In genomic region chr9:130286781-130287428, GRCh38 we compare ENCODE assay signal across 25 cellular contexts. TPM values are rescaled to one million over a fixed set of nuclear protein-coding genes. Genes with fewer than 3 reads are reported as not detected.
DNase-seq lines count a peak whose midpoint lies in the region; ATAC-seq and TF ChIP-seq lines count a peak whose summit lies in the region.
"Had no signal": no experiment of that assay in that cellular context is flagged by ENCODE, and none has a peak within 500 bp of the region (broad histone marks: within the 10 kb centered on the region; RNA-seq: fewer than 3 reads in every experiment).

No MANE protein-coding gene starts in this region.

- TF ChIP-seq CTCF in left ventricle myocardium inferior (IDR thresholded peaks at IDR 0.05; ENCODE audit: borderline replicate concordance) (no peak), upper lobe of right lung (IDR thresholded peaks at IDR 0.05) (no peak)

- no peak overlapping the region for H2AFZ ChIP-seq in neuronal stem cell (ENCODE audit: low read length)

- peak overlapping the region; percentile 18 for H2BK15ac ChIP-seq in neuronal stem cell (ENCODE audit: low read length)

- H3K27me3 ChIP-seq in left ventricle myocardium inferior (ENCODE audit: low read depth) = peaks cover 55% of the 10 kb centered on the region
- H3K27me3 ChIP-seq in neuronal stem cell (ENCODE audit: control insufficient read depth in 3 of 3, insufficient read depth in 3 of 3, low read depth in 1 of 3, low read length in 3 of 3) = peaks cover 0 to 40% (median 0%) of the 10 kb centered on the region in 3 experiments
- peaks cover 6% of the 10 kb centered on the region for H3K27me3 ChIP-seq in upper lobe of right lung
- H3K27me3 ChIP-seq: SJSA1 had no signal

- H2AK5ac ChIP-seq in neuronal stem cell (ENCODE audit: low read depth, low read length) = no peak overlapping the region

- DNase-seq in Right ventricle myocardium inferior (ENCODE audit: missing footprints) (no peak), cardiac septum (ENCODE audit: low spot score) (no peak), left ventricle myocardium inferior (no peak), neuronal stem cell (ENCODE audit: low spot score) (no peak), upper lobe of right lung (peak; percentile 55), cerebellar cortex (ENCODE audit: low spot score) (no peak), ecto neural progenitor cell (ENCODE audit: low spot score) (no peak), HuH-7.5 (ENCODE audit: low spot score) (no peak)
- DNase-seq: 8988T; activated CD4-positive, alpha-beta T cell treated with anti-CD3 and anti-CD28 coated beads for 48 hours; activated naive CD4-positive, alpha-beta T cell treated with anti-CD3 and anti-CD28 coated beads, Interleukin-2, amount 10 ng/mL, durations not matched to agents 7 days and 5 days; adrenal gland; body of pancreas; C1 segment of cervical spinal cord; KBM-7; natural killer cell; stimulated activated CD4-positive, alpha-beta T cell treated with anti-CD3 and anti-CD28 coated beads, Interleukin-12 subunit alpha, Interleukin-12 subunit beta, amount 100 ng/mL, for 4 hours; stimulated activated CD4-positive, alpha-beta T cell treated with anti-CD3 and anti-CD28 coated beads, Interleukin-2, amount 100 ng/mL, for 48 hours; T-helper 9 cell; trophoblast cell had no signal

- WGBS in neuronal stem cell (ENCODE audit: extremely low coverage in 2 of 2, insufficient read length in 2 of 2, insufficient replicate concordance in 1 of 2), 2 donors = no CpG with 5 or more reads among the region's 20 CpGs

- H3K36me3 ChIP-seq in left ventricle myocardium inferior (no peaks in the 10 kb centered on the region), neuronal stem cell (replicated peaks in 1 of 2; ENCODE audit: control insufficient read depth in 2 of 2, insufficient read depth in 2 of 2, low read length in 2 of 2) (no peaks in the 10 kb centered on the region), upper lobe of right lung (no peaks in the 10 kb centered on the region)
- H3K36me3 ChIP-seq: adrenal gland, SJSA1 had no signal

- H2BK12ac ChIP-seq in neuronal stem cell (ENCODE audit: low read length) = peak overlapping the region; percentile 48

- H3K4ac ChIP-seq in neuronal stem cell (ENCODE audit: low read length) = no peak overlapping the region

- no peak overlapping the region for H3K4me2 ChIP-seq in neuronal stem cell (ENCODE audit: insufficient read depth, low read length, poor library complexity, severe bottlenecking)

- H3K23ac ChIP-seq in neuronal stem cell (ENCODE audit: low read depth, low read length, poor library complexity) = peak overlapping the region; percentile 48

- no peak overlapping the region for H4K8ac ChIP-seq in neuronal stem cell (ENCODE audit: low read depth, low read length)

- peak; percentile 9 for ATAC-seq in Right ventricle myocardium inferior
- peak; percentile 45 for ATAC-seq in upper lobe of right lung
- ATAC-seq: activated T-helper 17 cell treated with anti-CD3 and anti-CD28 coated beads, Interleukin-2, amount 50 U/mL, for 72 hours; body of pancreas; natural killer cell had no signal

- no peak overlapping the region for H4K91ac ChIP-seq in neuronal stem cell (ENCODE audit: low read depth, low read length, poor library complexity)

- H3K18ac ChIP-seq in neuronal stem cell (ENCODE audit: low read length) = no peak overlapping the region

- no peak overlapping the region for H2BK5ac ChIP-seq in neuronal stem cell (ENCODE audit: low read length)

- H3K9ac ChIP-seq in neuronal stem cell (ENCODE audit: low read depth, low read length, poor library complexity) = no peak overlapping the region

- no peak overlapping the region for H3K14ac ChIP-seq in neuronal stem cell (ENCODE audit: low read length)

- H3K4me3 ChIP-seq in left ventricle myocardium inferior (peak overlapping the region; percentile 21), neuronal stem cell (ENCODE audit: low read length in 2 of 2) (no peak overlapping the region), upper lobe of right lung (no peak overlapping the region)
- H3K4me3 ChIP-seq: adrenal gland, body of pancreas, SJSA1 had no signal

- peak overlapping the region; percentile 83 for H3K27ac ChIP-seq in left ventricle myocardium inferior (replicated peaks)
- H3K27ac ChIP-seq in neuronal stem cell (replicated peaks; ENCODE audit: low read length) = no peak overlapping the region
- peak overlapping the region; percentile 61 for H3K27ac ChIP-seq in upper lobe of right lung
- H3K27ac ChIP-seq: adrenal gland, SJSA1 had no signal

- peaks cover 75% of the 10 kb centered on the region for H3K4me1 ChIP-seq in left ventricle myocardium inferior
- H3K4me1 ChIP-seq in neuronal stem cell (ENCODE audit: control insufficient read depth in 2 of 2, insufficient read depth in 1 of 2, low read depth in 1 of 2, low read length in 2 of 2) = peaks cover 0 to 1% of the 10 kb centered on the region in 2 donors
- H3K4me1 ChIP-seq in upper lobe of right lung = peaks cover 14% of the 10 kb centered on the region
- H3K4me1 ChIP-seq: body of pancreas had no signal

- H3K79me1 ChIP-seq in neuronal stem cell (ENCODE audit: low read depth, low read length) = no peaks in the 10 kb centered on the region

- intact Hi-C loops in Right ventricle myocardium inferior (cut with DNase I) (no loop called here), cardiac septum (cut with DNase I) (no loop called here), left ventricle myocardium inferior (cut with micrococcal nuclease) (no loop called here), upper lobe of right lung (cut with DNase I) (no loop called here)

- H3K9me3 ChIP-seq in left ventricle myocardium inferior (replicated peaks) (no peaks in the 10 kb centered on the region), neuronal stem cell (replicated peaks in 1 of 2; ENCODE audit: control insufficient read depth in 2 of 2, insufficient read depth in 1 of 2, low read depth in 1 of 2, low read length in 2 of 2) (no peaks in the 10 kb centered on the region), upper lobe of right lung (no peaks in the 10 kb centered on the region)
- H3K9me3 ChIP-seq: adrenal gland, body of pancreas, SJSA1 had no signal

- H2BK120ac ChIP-seq in neuronal stem cell (ENCODE audit: low read depth, low read length) = no peak overlapping the region

RNA-seq across cellular contexts. Expression of gene HMCN2, which starts 21.3 kb away (rescaled TPM):
- total RNA-seq in Right ventricle myocardium inferior (5.7 TPM), cardiac septum (5.3 TPM), left ventricle myocardium inferior (5.5 TPM), upper lobe of right lung (7.8 TPM)
- 0.42 TPM for polyA plus RNA-seq in neuronal stem cell (2013, experiment 1 of 2)
- 0.24 TPM for polyA plus RNA-seq in neuronal stem cell (2013, experiment 2 of 2)
- total RNA-seq: activated T-helper 17 cell treated with anti-CD3 and anti-CD28 coated beads, Interleukin-2, amount 50 U/mL, for 72 hours; M059J; mononuclear cell; natural killer cell had no signal
- polyA plus RNA-seq: keratinocyte had no signal
